In genomic region chr15:76585573-76585892, GRCh38 we compare ENCODE assay signal across 28 cellular contexts.
"Had no signal": no experiment of that assay in that cellular context is flagged by ENCODE, and none has a peak within 500 bp of the region (broad histone marks: within the 10 kb centered on the region; RNA-seq: fewer than 3 reads in every experiment).

No MANE protein-coding gene starts in this region.

- H3K9me3 ChIP-seq: colonic mucosa had no signal

- H3K27me3 ChIP-seq: brain microvascular endothelial cell, colonic mucosa had no signal

- H3K4me3 Mint-ChIP-seq: activated B cell treated with CpG ODN at 0.5 μM for 24 hours; activated CD8-positive, alpha-beta T cell treated with anti-CD3 and anti-CD28 coated beads for 36 hours; activated naive CD8-positive, alpha-beta T cell; activated T-cell treated with anti-CD3 and anti-CD28 coated beads, Interleukin-2, amount 50 U/mL, for 4 hours; activated T-helper 17 cell treated with anti-CD3 and anti-CD28 coated beads, Interleukin-2, amount 50 U/mL, for 72 hours; endodermal cell; T-helper 17 cell; T-helper 2 cell treated with Interferon-gamma antibody and Interleukin-4, amounts not matched to agents 5 μg/mL and 100 μg/mL, for 36 hours had no signal

- H3K27ac Mint-ChIP-seq: activated B cell treated with CpG ODN at 0.5 μM for 24 hours; activated CD8-positive, alpha-beta T cell treated with anti-CD3 and anti-CD28 coated beads for 36 hours; activated naive CD8-positive, alpha-beta T cell; activated T-helper 17 cell treated with anti-CD3 and anti-CD28 coated beads, Interleukin-2, amount 50 U/mL, for 72 hours; endodermal cell; T-helper 17 cell; T-helper 2 cell treated with Interferon-gamma antibody and Interleukin-4, amounts not matched to agents 5 μg/mL and 100 μg/mL, for 36 hours had no signal

- H3K27me3 Mint-ChIP-seq: activated B cell treated with CpG ODN at 0.5 μM for 24 hours; activated CD8-positive, alpha-beta T cell treated with anti-CD3 and anti-CD28 coated beads for 36 hours; activated naive CD8-positive, alpha-beta T cell; activated T-helper 17 cell treated with anti-CD3 and anti-CD28 coated beads, Interleukin-2, amount 50 U/mL, for 72 hours; T-helper 17 cell had no signal

- H3K27ac ChIP-seq: brain microvascular endothelial cell, colonic mucosa, WERI-Rb-1 had no signal

- H3K4me3 ChIP-seq: colonic mucosa had no signal

- ATAC-seq: activated CD4-positive, CD25-positive, alpha-beta regulatory T cell treated with anti-CD3 and anti-CD28 coated beads, Interleukin-2, amount 50 U/mL, for 24 hours; activated CD8-positive, alpha-beta T cell treated with anti-CD3 and anti-CD28 coated beads for 36 hours; activated T-cell treated with anti-CD3 and anti-CD28 coated beads, Interleukin-2, amount 50 U/mL, for 4 hours; activated T-helper 17 cell treated with anti-CD3 and anti-CD28 coated beads, Interleukin-2, amount 50 U/mL, for 72 hours; esophagus mucosa; T-helper 17 cell had no signal

- H3K4me1 ChIP-seq: colonic mucosa had no signal

- H3K4me1 Mint-ChIP-seq: activated B cell treated with CpG ODN at 0.5 μM for 24 hours; activated T-helper 17 cell treated with anti-CD3 and anti-CD28 coated beads, Interleukin-2, amount 50 U/mL, for 72 hours; endodermal cell; T-helper 17 cell had no signal

- DNase-seq: activated B cell treated with CpG ODN at 0.5 μM for 24 hours; activated CD4-positive, alpha-beta T cell treated with anti-CD3 and anti-CD28 coated beads for 48 hours; activated CD4-positive, alpha-beta T cell treated with anti-CD3 and anti-CD28 coated beads, Interleukin-2, amount 50 U/mL, for 1 hour; activated CD4-positive, alpha-beta T cell treated with anti-CD3 and anti-CD28 coated beads, Interleukin-2, amount 50 U/mL, for 48 hours; activated CD8-positive, alpha-beta memory T cell treated with anti-CD3 and anti-CD28 coated beads for 24 hours; activated CD8-positive, alpha-beta T cell treated with anti-CD3 and anti-CD28 coated beads for 36 hours; activated effector memory CD4-positive, alpha-beta T cell treated with Interleukin-2 at 50 U/mL for 16 hours; activated gamma-delta T cell treated with Interleukin-2 at 50 U/mL for 16 hours; activated naive CD4-positive, alpha-beta T cell treated with anti-CD3 and anti-CD28 coated beads, Interleukin-2, amount 50 U/mL, for 16 hours; activated naive CD4-positive, alpha-beta T cell treated with Interleukin-2 at 50 U/mL for 16 hours; activated T-cell treated with anti-CD3 and anti-CD28 coated beads, Interleukin-2, amount 50 U/mL, for 4 hours; amniotic stem cell; anterior cingulate cortex; brain microvascular endothelial cell; caudate nucleus; colonic mucosa; effector CD8-positive, alpha-beta T cell; endodermal cell; foreskin fibroblast; T-helper 1 cell; T-helper 17 cell; T1000; WERI-Rb-1 had no signal

- H3K36me3 ChIP-seq: brain microvascular endothelial cell, colonic mucosa, WERI-Rb-1 had no signal
